In genomic region chr19:49746206-49746958, GRCh38 we compare ENCODE assay signal across 9 cellular contexts. TPM values are rescaled to one million over a fixed set of nuclear protein-coding genes. Genes with fewer than 3 reads are reported as not detected.
DNase-seq lines count a peak whose midpoint lies in the region; ATAC-seq and TF ChIP-seq lines count a peak whose summit lies in the region.
"Had no signal": no experiment of that assay in that cellular context is flagged by ENCODE, and none has a peak within 500 bp of the region (broad histone marks: within the 10 kb centered on the region; RNA-seq: fewer than 3 reads in every experiment).

No MANE protein-coding gene starts in this region.

- H3K4me1 Mint-ChIP-seq in activated CD8-positive, alpha-beta memory T cell treated with anti-CD3 and anti-CD28 coated beads, Interleukin-2, amount 10 ng/mL, durations not matched to agents 7 days and 5 days = no peaks in the 10 kb centered on the region

- peak; percentile 60 for ATAC-seq in activated CD8-positive, alpha-beta memory T cell treated with anti-CD3 and anti-CD28 coated beads, Interleukin-2, amount 10 ng/mL, durations not matched to agents 7 days and 5 days
- ATAC-seq in gastroesophageal sphincter (peak; percentile 41), GM18909 (IDR thresholded peaks at IDR 0.05; ENCODE audit: poor library complexity, unreplicated experiment) (no peak)

- no peaks in the 10 kb centered on the region for H3K27me3 Mint-ChIP-seq in activated CD8-positive, alpha-beta memory T cell treated with anti-CD3 and anti-CD28 coated beads, Interleukin-2, amount 10 ng/mL, durations not matched to agents 7 days and 5 days

- DNase-seq in NCI-H2227 (lab: John Stamatoyannopoulos, UW; ENCODE audit: unreplicated experiment) (peak; percentile 10), NCI-H2227 treated with DMSO at 0.1 percent for 48 hours (lab: John Stamatoyannopoulos, UW) (no peak), UCSD-AML1 (lab: John Stamatoyannopoulos, UW; ENCODE audit: unreplicated experiment) (no peak), middle frontal gyrus (ENCODE audit: extremely low spot score, low spot score) (no peak)
- DNase-seq in activated CD8-positive, alpha-beta memory T cell treated with anti-CD3 and anti-CD28 coated beads, Interleukin-2, amount 10 ng/mL, durations not matched to agents 7 days and 5 days = peak; percentile 57
- DNase-seq in stimulated activated CD4-positive, alpha-beta T cell treated with anti-CD3 and anti-CD28 coated beads, Interleukin-15, amount 100 ng/mL, for 48 hours (ENCODE audit: low read depth in 2 of 2) = peak; percentile 63 to 68

- 19 to 47% methylated on average over 13 to 33 of the region's 52 CpGs for WGBS in gastroesophageal sphincter (ENCODE audit: low coverage in 1 of 2), 2 donors

- H3K9me3 Mint-ChIP-seq in activated CD8-positive, alpha-beta memory T cell treated with anti-CD3 and anti-CD28 coated beads, Interleukin-2, amount 10 ng/mL, durations not matched to agents 7 days and 5 days (ENCODE audit: low read depth) = no peaks in the 10 kb centered on the region

- no peak overlapping the region for H3K27ac ChIP-seq in gastroesophageal sphincter
- H3K27ac ChIP-seq: Peyer's patch had no signal

- no peak overlapping the region for H3K27ac Mint-ChIP-seq in activated CD8-positive, alpha-beta memory T cell treated with anti-CD3 and anti-CD28 coated beads, Interleukin-2, amount 10 ng/mL, durations not matched to agents 7 days and 5 days

- CTCF ChIA-PET in activated CD8-positive, alpha-beta memory T cell treated with anti-CD3 and anti-CD28 coated beads, Interleukin-2, amount 10 ng/mL, durations not matched to agents 7 days and 5 days (lab: Charles Lee) = interaction anchor here (1.2 to 1.4 kb wide), 3 partner anchors 10 to 29 kb away, joined by 3 read pairs; no protein-coding TSS in a partner anchor

- H3K36me3 Mint-ChIP-seq in activated CD8-positive, alpha-beta memory T cell treated with anti-CD3 and anti-CD28 coated beads, Interleukin-2, amount 10 ng/mL, durations not matched to agents 7 days and 5 days = no peaks in the 10 kb centered on the region

- H3K9me3 ChIP-seq in gastroesophageal sphincter = no peaks in the 10 kb centered on the region
- H3K9me3 ChIP-seq: Peyer's patch had no signal

- no peak for TF ChIP-seq CTCF in gastroesophageal sphincter (IDR thresholded peaks at IDR 0.05)

- H3K4me3 Mint-ChIP-seq in activated CD8-positive, alpha-beta memory T cell treated with anti-CD3 and anti-CD28 coated beads, Interleukin-2, amount 10 ng/mL, durations not matched to agents 7 days and 5 days = no peak overlapping the region

- no peak for TF ChIP-seq EP300 in gastroesophageal sphincter (IDR thresholded peaks at IDR 0.05)

- no peaks in the 10 kb centered on the region for H3K36me3 ChIP-seq in gastroesophageal sphincter
- H3K36me3 ChIP-seq: Peyer's patch had no signal

- no peak for TF ChIP-seq POLR2A in gastroesophageal sphincter (IDR thresholded peaks at IDR 0.05)

- no peak overlapping the region for H3K4me3 ChIP-seq in gastroesophageal sphincter
- H3K4me3 ChIP-seq: Peyer's patch had no signal

- peaks cover 10% of the 10 kb centered on the region for H3K27me3 ChIP-seq in gastroesophageal sphincter
- H3K27me3 ChIP-seq: Peyer's patch had no signal

- no peaks in the 10 kb centered on the region for H3K4me1 ChIP-seq in gastroesophageal sphincter
- H3K4me1 ChIP-seq: Peyer's patch had no signal

RNA-seq across cellular contexts. Expression of gene TSKS, which starts 16.7 kb away (rescaled TPM):
- 1 to 10 TPM in 1 of 2 experiments, under 1 TPM in 1; 0.47 to 1.3 TPM for total RNA-seq in activated CD8-positive, alpha-beta memory T cell treated with anti-CD3 and anti-CD28 coated beads, Interleukin-2, amount 10 ng/mL, durations not matched to agents 7 days and 5 days
- 1 to 10 TPM in 1 of 4 donors, under 1 TPM in 1, not detected in 2; 0.73 to 4.2 TPM for total RNA-seq in gastroesophageal sphincter
- total RNA-seq: Peyer's patch had no signal

RNA-seq across cellular contexts. Expression of gene AP2A1, which starts 20.4 kb away (rescaled TPM):
- 100 to 1,000 TPM in 1 of 2 experiments, 10 to 100 TPM in 1; 85.3 to 102 TPM for total RNA-seq in activated CD8-positive, alpha-beta memory T cell treated with anti-CD3 and anti-CD28 coated beads, Interleukin-2, amount 10 ng/mL, durations not matched to agents 7 days and 5 days
- total RNA-seq in gastroesophageal sphincter = 100 to 1,000 TPM in 1 of 4 donors, 10 to 100 TPM in 3; 69.9 to 103 (median 76.1) TPM

RNA-seq across cellular contexts. Expression of gene CPT1C, which starts 55.5 kb away (rescaled TPM):
- 1 to 10 TPM; 1.6 TPM for total RNA-seq in activated CD8-positive, alpha-beta memory T cell treated with anti-CD3 and anti-CD28 coated beads, Interleukin-2, amount 10 ng/mL, durations not matched to agents 7 days and 5 days
- 1 to 10 TPM; 2.0 to 3.0 (median 2.6) TPM for total RNA-seq in gastroesophageal sphincter

RNA-seq across cellular contexts. Expression of gene ADM5, which starts 57.0 kb away (rescaled TPM):
- total RNA-seq in activated CD8-positive, alpha-beta memory T cell treated with anti-CD3 and anti-CD28 coated beads, Interleukin-2, amount 10 ng/mL, durations not matched to agents 7 days and 5 days = 1 to 10 TPM; 2.7 to 3.5 TPM
- total RNA-seq in gastroesophageal sphincter = 1 to 10 TPM in 3 of 4 donors, not detected in 1; 1.3 to 4.1 (median 1.5) TPM

Comparison
In these comparisons a context has a peak if more than half of its experiments do, and no peak if none do; other contexts are left out.
1. DNase-seq: peak in NCI-H2227 (single experiment), activated CD8-positive, alpha-beta memory T cell treated with anti-CD3 and anti-CD28 coated beads, Interleukin-2, amount 10 ng/mL, durations not matched to agents 7 days and 5 days (single experiment) and stimulated activated CD4-positive, alpha-beta T cell treated with anti-CD3 and anti-CD28 coated beads, Interleukin-15, amount 100 ng/mL, for 48 hours (2 of 2); none in NCI-H2227 treated with DMSO at 0.1 percent for 48 hours (single experiment), UCSD-AML1 (single experiment) and middle frontal gyrus (single experiment).